9 cellular contexts compared by ENCODE assay signal in genomic region chr10:6171891-6172354, GRCh38. TPM values are rescaled to one million over a fixed set of nuclear protein-coding genes. Genes with fewer than 3 reads are reported as not detected.
DNase-seq lines count a peak whose midpoint lies in the region; ATAC-seq and TF ChIP-seq lines count a peak whose summit lies in the region.
"Had no signal": no experiment of that assay in that cellular context is flagged by ENCODE, and none has a peak within 500 bp of the region (broad histone marks: within the 10 kb centered on the region; RNA-seq: fewer than 3 reads in every experiment).

No MANE protein-coding gene starts in this region.

- TF ChIP-seq CTCF in type B pancreatic cell (conservative IDR thresholded peaks at IDR 0.05) (no peak), thyroid gland (IDR thresholded peaks at IDR 0.05) (no peak)

- POLR2A ChIA-PET in naive thymus-derived CD8-positive, alpha-beta T cell (lab: Charles Lee), result interaction anchor here (1.6 to 5.2 kb wide), 5 partner anchors 8 to 176 kb away, joined by 4 to 97 read pairs (median 13); partner anchors contain the start of gene PFKFB3

- H3K27me3 ChIP-seq in BLaER1, result no peaks in the 10 kb centered on the region
- no peaks in the 10 kb centered on the region for H3K27me3 ChIP-seq in thyroid gland

- no peaks in the 10 kb centered on the region for H3K27me3 Mint-ChIP-seq in naive thymus-derived CD8-positive, alpha-beta T cell
- no peaks in the 10 kb centered on the region for H3K27me3 Mint-ChIP-seq in type B pancreatic cell
- H3K27me3 Mint-ChIP-seq: central memory CD8-positive, alpha-beta T cell had no signal

- H3K4me1 ChIP-seq in BLaER1 (peaks cover 99% of the 10 kb centered on the region), thyroid gland (peaks cover 0 to 26% of the 10 kb centered on the region in 2 donors)

- H3K4me1 Mint-ChIP-seq in naive thymus-derived CD8-positive, alpha-beta T cell, result peaks cover 44 to 93% (median 79%) of the 10 kb centered on the region in 4 donors
- peaks cover 9% of the 10 kb centered on the region for H3K4me1 Mint-ChIP-seq in type B pancreatic cell (ENCODE audit: unreplicated experiment)

- peak; percentile 96 to 98 for DNase-seq in Kasumi-1 (lab: John Stamatoyannopoulos, UW)
- DNase-seq in naive thymus-derived CD8-positive, alpha-beta T cell, result no peak
- DNase-seq in type B pancreatic cell (ENCODE audit: extremely low spot score, unreplicated experiment), result no peak
- no peak for DNase-seq in thyroid gland

- H3K27ac Mint-ChIP-seq in naive thymus-derived CD8-positive, alpha-beta T cell, result peak overlapping the region in 7 of 10 donors; percentile 48 to 91 (median 65)
- no peak overlapping the region for H3K27ac Mint-ChIP-seq in type B pancreatic cell

- no peak overlapping the region for H3K9ac ChIP-seq in BLaER1

- H3K36me3 Mint-ChIP-seq in naive thymus-derived CD8-positive, alpha-beta T cell, result peaks cover 0 to 16% (median 0%) of the 10 kb centered on the region in 3 donors
- H3K36me3 Mint-ChIP-seq in type B pancreatic cell, result peaks cover 8% of the 10 kb centered on the region

- H3K9me3 ChIP-seq in BLaER1 (no peaks in the 10 kb centered on the region), thyroid gland (no peaks in the 10 kb centered on the region)

- peak overlapping the region in 6 of 10 donors; percentile 10 to 36 (median 23) for H3K4me3 Mint-ChIP-seq in naive thymus-derived CD8-positive, alpha-beta T cell
- no peak overlapping the region for H3K4me3 Mint-ChIP-seq in type B pancreatic cell
- H3K4me3 Mint-ChIP-seq: central memory CD8-positive, alpha-beta T cell had no signal

- peak overlapping the region; percentile 75 for H3K4me2 ChIP-seq in BLaER1

- H3K4me3 ChIP-seq in BLaER1, result no peak overlapping the region
- no peak overlapping the region for H3K4me3 ChIP-seq in thyroid gland (replicated peaks in 1 of 3)

- ATAC-seq in naive thymus-derived CD8-positive, alpha-beta T cell, result no peak
- ATAC-seq in HG02642 (IDR thresholded peaks at IDR 0.05; ENCODE audit: poor library complexity, unreplicated experiment) (no peak), GM18870 (IDR thresholded peaks at IDR 0.05; ENCODE audit: unreplicated experiment) (no peak)

- intact Hi-C loops in thyroid gland (cut with DNase I), result no loop called here

- H3K9me3 Mint-ChIP-seq in naive thymus-derived CD8-positive, alpha-beta T cell, result no peaks in the 10 kb centered on the region
- H3K9me3 Mint-ChIP-seq in type B pancreatic cell, result no peaks in the 10 kb centered on the region
- H3K9me3 Mint-ChIP-seq: central memory CD8-positive, alpha-beta T cell had no signal

- WGBS in thyroid gland, 2 donors, result 80 to 92% methylated on average over 15 to 17 of the region's 17 CpGs

- TF ChIP-seq POLR2A in thyroid gland (IDR thresholded peaks at IDR 0.05), result no peak

- H4K20me1 ChIP-seq in BLaER1, result peaks cover 100% of the 10 kb centered on the region

- H3K36me3 ChIP-seq in BLaER1 (peaks cover 34% of the 10 kb centered on the region), thyroid gland (no peaks in the 10 kb centered on the region)

- peak overlapping the region; percentile 33; the same call in 1 of the 2 replicates for H3K27ac ChIP-seq in BLaER1
- peak overlapping the region; percentile 70 for H3K27ac ChIP-seq in cingulate gyrus (ENCODE audit: low read depth, low read length)
- peak overlapping the region in 1 of 3 donors; percentile 17 for H3K27ac ChIP-seq in thyroid gland

RNA-seq across cellular contexts. Expression of gene PFKFB3, which starts 30.8 kb away (rescaled TPM):
- 10 to 100 TPM; 75.0 to 79.4 TPM for total RNA-seq in naive thymus-derived CD8-positive, alpha-beta T cell
- polyA plus RNA-seq in naive thymus-derived CD8-positive, alpha-beta T cell, result 1 to 10 TPM; 1.6 to 7.1 (median 4.8) TPM
- 14.0 and 30.2 TPM in 2 replicates for total RNA-seq in type B pancreatic cell (ENCODE audit: low replicate concordance)
- 10 to 100 TPM in 2 of 4 donors, 1 to 10 TPM in 2; 8.4 to 11.8 (median 9.4) TPM for total RNA-seq in thyroid gland

Comparison
In these comparisons a context has a peak if more than half of its experiments do, and no peak if none do; other contexts are left out.
1. DNase-seq: peak in Kasumi-1 (2 of 2); none in naive thymus-derived CD8-positive, alpha-beta T cell (0 of 10), type B pancreatic cell (single experiment) and thyroid gland (0 of 2).